In genomic region chr2:97931118-97931850, GRCh38 we compare ENCODE assay signal across 12 cellular contexts.
DNase-seq lines count a peak whose midpoint lies in the region; ATAC-seq and TF ChIP-seq lines count a peak whose summit lies in the region.
"Had no signal": no experiment of that assay in that cellular context is flagged by ENCODE, and none has a peak within 500 bp of the region (broad histone marks: within the 10 kb centered on the region; RNA-seq: fewer than 3 reads in every experiment).

No MANE protein-coding gene starts in this region.

- no peak for DNase-seq in natural killer cell treated with Interleukin-12 subunit alpha and Interleukin-12 subunit beta and Interleukin-15 and Interleukin-18, amount 100 ng/mL, for 72 hours (ENCODE audit: low spot score)
- DNase-seq in natural killer cell (no peak), Karpas-422 (no peak), amniotic epithelial cell (ENCODE audit: low read depth) (peak; percentile 41), upper lobe of right lung (no peak), GM20000 (ENCODE audit: low spot score) (no peak)
- no peak for DNase-seq in stimulated activated naive CD4-positive, alpha-beta T cell treated with Interleukin-2 at 50 U/mL for 16 hours (lab: John Stamatoyannopoulos, UW)
- DNase-seq: NCI-H526, pancreas, tibial artery had no signal

- no peak overlapping the region for H3K27ac ChIP-seq in Karpas-422 (ENCODE audit: low read length)
- no peak overlapping the region for H3K27ac ChIP-seq in upper lobe of right lung
- H3K27ac ChIP-seq: cardiac muscle cell, pancreas, tibial artery had no signal

- H3K9me3 Mint-ChIP-seq in natural killer cell treated with Interleukin-12 subunit alpha and Interleukin-12 subunit beta and Interleukin-15 and Interleukin-18, amount 100 ng/mL, for 72 hours: no peaks in the 10 kb centered on the region
- H3K9me3 Mint-ChIP-seq in natural killer cell: no peaks in the 10 kb centered on the region

- no peak overlapping the region for H3K9ac ChIP-seq in Karpas-422 (ENCODE audit: low read length)

- no peaks in the 10 kb centered on the region for H3K36me3 Mint-ChIP-seq in natural killer cell treated with Interleukin-12 subunit alpha and Interleukin-12 subunit beta and Interleukin-15 and Interleukin-18, amount 100 ng/mL, for 72 hours
- H3K36me3 Mint-ChIP-seq in natural killer cell: no peaks in the 10 kb centered on the region

- peak overlapping the region; percentile 25 to 61 for H3K27ac Mint-ChIP-seq in natural killer cell treated with Interleukin-12 subunit alpha and Interleukin-12 subunit beta and Interleukin-15 and Interleukin-18, amount 100 ng/mL, for 72 hours
- H3K27ac Mint-ChIP-seq in natural killer cell: no peak overlapping the region

- H2AFZ ChIP-seq in Karpas-422 (ENCODE audit: low read length): no peak overlapping the region

- H3K4me1 Mint-ChIP-seq in natural killer cell treated with Interleukin-12 subunit alpha and Interleukin-12 subunit beta and Interleukin-15 and Interleukin-18, amount 100 ng/mL, for 72 hours (ENCODE audit: low read depth in 2 of 2): peaks cover 45 to 49% of the 10 kb centered on the region in 2 donors
- H3K4me1 Mint-ChIP-seq in natural killer cell: peaks cover 75 to 81% of the 10 kb centered on the region in 2 donors

- H3K79me2 ChIP-seq in Karpas-422 (ENCODE audit: low read length): peaks cover 22% of the 10 kb centered on the region

- intact Hi-C loops in natural killer cell (cut with micrococcal nuclease): no loop called here
- intact Hi-C loops in upper lobe of right lung (cut with DNase I): no loop called here

- ATAC-seq in natural killer cell treated with Interleukin-12 subunit alpha and Interleukin-12 subunit beta and Interleukin-15 and Interleukin-18, amount 100 ng/mL, for 72 hours: no peak
- no peak for ATAC-seq in natural killer cell
- ATAC-seq in upper lobe of right lung: peak; percentile 25
- no peak for ATAC-seq in HG03439 (IDR thresholded peaks at IDR 0.05; ENCODE audit: unreplicated experiment)

- H3K9me3 ChIP-seq in Karpas-422 (ENCODE audit: low read length): no peaks in the 10 kb centered on the region
- no peaks in the 10 kb centered on the region for H3K9me3 ChIP-seq in upper lobe of right lung
- H3K9me3 ChIP-seq: pancreas, tibial artery had no signal

- H3K4me3 ChIP-seq in Karpas-422 (ENCODE audit: low read length) (no peak overlapping the region), upper lobe of right lung (no peak overlapping the region)
- H3K4me3 ChIP-seq: cardiac muscle cell, pancreas, tibial artery had no signal

- no peaks in the 10 kb centered on the region for H3K27me3 Mint-ChIP-seq in natural killer cell treated with Interleukin-12 subunit alpha and Interleukin-12 subunit beta and Interleukin-15 and Interleukin-18, amount 100 ng/mL, for 72 hours
- no peaks in the 10 kb centered on the region for H3K27me3 Mint-ChIP-seq in natural killer cell (ENCODE audit: low read depth in 2 of 2)

- H3K27me3 ChIP-seq in Karpas-422 (ENCODE audit: low read length) (peaks cover 3% of the 10 kb centered on the region; the same call in 1 of the 2 replicates), upper lobe of right lung (no peaks in the 10 kb centered on the region)
- H3K27me3 ChIP-seq: cardiac muscle cell, pancreas, tibial artery had no signal

- peaks cover 28% of the 10 kb centered on the region for H3K4me1 ChIP-seq in Karpas-422 (ENCODE audit: low read length)
- peaks cover 37% of the 10 kb centered on the region for H3K4me1 ChIP-seq in upper lobe of right lung

- H3K4me3 Mint-ChIP-seq in natural killer cell treated with Interleukin-12 subunit alpha and Interleukin-12 subunit beta and Interleukin-15 and Interleukin-18, amount 100 ng/mL, for 72 hours: no peak overlapping the region
- no peak overlapping the region for H3K4me3 Mint-ChIP-seq in natural killer cell

- H3K9me2 ChIP-seq in Karpas-422 (replicated peaks; ENCODE audit: insufficient read depth, low read length): no peaks in the 10 kb centered on the region

- peaks cover 67% of the 10 kb centered on the region for H4K20me1 ChIP-seq in Karpas-422 (ENCODE audit: insufficient read depth, low read depth, low read length)

- H3K36me3 ChIP-seq in Karpas-422 (ENCODE audit: insufficient read depth, low read length) (no peaks in the 10 kb centered on the region), upper lobe of right lung (no peaks in the 10 kb centered on the region)
- H3K36me3 ChIP-seq: cardiac muscle cell, pancreas, tibial artery had no signal

- TF ChIP-seq CTCF in natural killer cell (IDR thresholded peaks at IDR 0.05): no peak
- no peak for TF ChIP-seq CTCF in upper lobe of right lung (IDR thresholded peaks at IDR 0.05)
- no peak for TF ChIP-seq CTCF in GM20000 (IDR thresholded peaks at IDR 0.05; ENCODE audit: extremely low read depth, missing control alignments)

- peak overlapping the region; percentile 17 for H3K4me2 ChIP-seq in Karpas-422 (ENCODE audit: low read depth, low read length, poor library complexity, severe bottlenecking)

Comparison
In these comparisons a context has a peak if more than half of its experiments do, and no peak if none do; other contexts are left out.
1. H3K27ac Mint-ChIP-seq: peak in natural killer cell treated with Interleukin-12 subunit alpha and Interleukin-12 subunit beta and Interleukin-15 and Interleukin-18, amount 100 ng/mL, for 72 hours (2 of 2); none in natural killer cell (0 of 2).